Comparison of ENCODE assay signal across 1 cellular context in the genomic region with DNA sequence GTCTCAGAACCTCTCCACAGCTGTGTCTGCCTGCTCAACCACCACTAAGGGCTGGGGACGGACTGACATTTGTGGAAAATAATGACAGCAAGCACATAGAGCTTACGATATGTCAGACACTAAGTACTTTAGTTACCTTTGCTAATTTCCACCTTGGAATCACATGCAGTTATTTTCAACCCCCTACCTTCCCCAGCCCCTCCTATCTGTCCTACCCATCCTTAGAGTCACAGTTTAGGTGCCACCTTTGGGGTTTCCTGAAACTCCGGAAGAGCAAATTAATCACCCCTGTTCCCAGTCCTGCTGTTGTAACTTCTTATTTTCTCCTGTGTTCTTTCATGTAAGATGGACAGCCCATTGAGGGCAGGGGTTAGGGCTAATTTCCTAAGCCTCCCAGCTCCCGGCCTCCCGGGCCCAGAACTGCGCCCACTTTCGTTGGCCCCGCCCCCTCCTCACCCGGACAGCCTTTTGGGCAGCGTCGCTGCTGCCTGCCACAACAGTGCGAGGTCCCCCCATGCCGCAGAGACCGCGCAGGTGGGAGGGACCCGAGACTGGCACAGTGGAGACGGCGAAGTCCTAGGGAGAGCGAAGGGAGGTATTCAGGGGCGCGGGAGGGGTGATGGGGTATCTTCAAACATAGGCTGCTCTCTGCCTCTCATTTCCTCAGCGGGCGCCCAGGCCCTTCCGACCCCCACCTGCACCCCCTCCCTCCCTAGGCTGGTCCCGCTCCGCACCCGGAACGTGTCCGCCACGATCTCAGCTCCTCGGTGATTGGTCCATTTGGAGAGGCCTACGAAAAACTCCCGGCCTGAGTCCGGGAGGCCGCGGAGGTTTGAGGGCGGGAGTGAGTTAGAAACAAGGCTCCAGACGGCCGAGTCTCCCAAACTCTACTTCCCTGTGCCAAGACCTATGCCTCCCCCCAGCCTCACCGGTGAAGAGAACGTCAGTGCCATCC.
TF ChIP-seq lines count a peak whose summit lies in the region.

No MANE protein-coding gene starts in this region.

TF ChIP-seq in K562, 482 proteins besides CTCF, POLR2A, EP300 and RAD21 (continued from another document and continues in another):
- TF ChIP-seq, protein P1, sequence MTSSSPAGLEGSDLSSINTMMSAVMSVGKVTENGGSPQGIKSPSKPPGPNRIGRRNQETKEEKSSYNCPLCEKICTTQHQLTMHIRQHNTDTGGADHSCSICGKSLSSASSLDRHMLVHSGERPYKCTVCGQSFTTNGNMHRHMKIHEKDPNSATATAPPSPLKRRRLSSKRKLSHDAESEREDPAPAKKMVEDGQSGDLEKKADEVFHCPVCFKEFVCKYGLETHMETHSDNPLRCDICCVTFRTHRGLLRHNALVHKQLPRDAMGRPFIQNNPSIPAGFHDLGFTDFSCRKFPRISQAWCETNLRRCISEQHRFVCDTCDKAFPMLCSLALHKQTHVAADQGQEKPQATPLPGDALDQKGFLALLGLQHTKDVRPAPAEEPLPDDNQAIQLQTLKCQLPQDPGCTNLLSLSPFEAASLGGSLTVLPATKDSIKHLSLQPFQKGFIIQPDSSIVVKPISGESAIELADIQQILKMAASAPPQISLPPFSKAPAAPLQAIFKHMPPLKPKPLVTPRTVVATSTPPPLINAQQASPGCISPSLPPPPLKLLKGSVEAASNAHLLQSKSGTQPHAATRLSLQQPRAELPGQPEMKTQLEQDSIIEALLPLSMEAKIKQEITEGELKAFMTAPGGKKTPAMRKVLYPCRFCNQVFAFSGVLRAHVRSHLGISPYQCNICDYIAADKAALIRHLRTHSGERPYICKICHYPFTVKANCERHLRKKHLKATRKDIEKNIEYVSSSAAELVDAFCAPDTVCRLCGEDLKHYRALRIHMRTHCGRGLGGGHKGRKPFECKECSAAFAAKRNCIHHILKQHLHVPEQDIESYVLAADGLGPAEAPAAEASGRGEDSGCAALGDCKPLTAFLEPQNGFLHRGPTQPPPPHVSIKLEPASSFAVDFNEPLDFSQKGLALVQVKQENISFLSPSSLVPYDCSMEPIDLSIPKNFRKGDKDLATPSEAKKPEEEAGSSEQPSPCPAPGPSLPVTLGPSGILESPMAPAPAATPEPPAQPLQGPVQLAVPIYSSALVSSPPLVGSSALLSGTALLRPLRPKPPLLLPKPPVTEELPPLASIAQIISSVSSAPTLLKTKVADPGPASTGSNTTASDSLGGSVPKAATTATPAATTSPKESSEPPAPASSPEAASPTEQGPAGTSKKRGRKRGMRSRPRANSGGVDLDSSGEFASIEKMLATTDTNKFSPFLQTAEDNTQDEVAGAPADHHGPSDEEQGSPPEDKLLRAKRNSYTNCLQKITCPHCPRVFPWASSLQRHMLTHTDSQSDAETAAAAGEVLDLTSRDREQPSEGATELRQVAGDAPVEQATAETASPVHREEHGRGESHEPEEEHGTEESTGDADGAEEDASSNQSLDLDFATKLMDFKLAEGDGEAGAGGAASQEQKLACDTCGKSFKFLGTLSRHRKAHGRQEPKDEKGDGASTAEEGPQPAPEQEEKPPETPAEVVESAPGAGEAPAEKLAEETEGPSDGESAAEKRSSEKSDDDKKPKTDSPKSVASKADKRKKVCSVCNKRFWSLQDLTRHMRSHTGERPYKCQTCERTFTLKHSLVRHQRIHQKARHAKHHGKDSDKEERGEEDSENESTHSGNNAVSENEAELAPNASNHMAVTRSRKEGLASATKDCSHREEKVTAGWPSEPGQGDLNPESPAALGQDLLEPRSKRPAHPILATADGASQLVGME (CRISPR knock-in tag; IDR thresholded peaks at IDR 0.05) = no peak; the same call in 1 of the 2 replicates
- no peak for TF ChIP-seq TEAD4 (IDR thresholded peaks at IDR 0.05; ENCODE audit: low read length)
- TF ChIP-seq TEAD4 (CRISPR knock-in tag; IDR thresholded peaks at IDR 0.05; ENCODE audit: borderline replicate concordance) = no peak
- no peak for TF ChIP-seq ZFX (CRISPR knock-in tag; IDR thresholded peaks at IDR 0.05)
- TF ChIP-seq, protein P2, sequence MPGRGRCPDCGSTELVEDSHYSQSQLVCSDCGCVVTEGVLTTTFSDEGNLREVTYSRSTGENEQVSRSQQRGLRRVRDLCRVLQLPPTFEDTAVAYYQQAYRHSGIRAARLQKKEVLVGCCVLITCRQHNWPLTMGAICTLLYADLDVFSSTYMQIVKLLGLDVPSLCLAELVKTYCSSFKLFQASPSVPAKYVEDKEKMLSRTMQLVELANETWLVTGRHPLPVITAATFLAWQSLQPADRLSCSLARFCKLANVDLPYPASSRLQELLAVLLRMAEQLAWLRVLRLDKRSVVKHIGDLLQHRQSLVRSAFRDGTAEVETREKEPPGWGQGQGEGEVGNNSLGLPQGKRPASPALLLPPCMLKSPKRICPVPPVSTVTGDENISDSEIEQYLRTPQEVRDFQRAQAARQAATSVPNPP (IDR thresholded peaks at IDR 0.05; ENCODE audit: borderline replicate concordance, insufficient read depth, insufficient read length) = no peak
- no peak for TF ChIP-seq KLF13 (tag; IDR thresholded peaks at IDR 0.05; ENCODE audit: borderline replicate concordance, low read depth)
- no peak for TF ChIP-seq TEAD2 (tag; IDR thresholded peaks at IDR 0.05)
- TF ChIP-seq, protein P3, sequence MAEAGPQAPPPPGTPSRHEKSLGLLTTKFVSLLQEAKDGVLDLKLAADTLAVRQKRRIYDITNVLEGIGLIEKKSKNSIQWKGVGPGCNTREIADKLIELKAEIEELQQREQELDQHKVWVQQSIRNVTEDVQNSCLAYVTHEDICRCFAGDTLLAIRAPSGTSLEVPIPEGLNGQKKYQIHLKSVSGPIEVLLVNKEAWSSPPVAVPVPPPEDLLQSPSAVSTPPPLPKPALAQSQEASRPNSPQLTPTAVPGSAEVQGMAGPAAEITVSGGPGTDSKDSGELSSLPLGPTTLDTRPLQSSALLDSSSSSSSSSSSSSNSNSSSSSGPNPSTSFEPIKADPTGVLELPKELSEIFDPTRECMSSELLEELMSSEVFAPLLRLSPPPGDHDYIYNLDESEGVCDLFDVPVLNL (CRISPR knock-in tag; IDR thresholded peaks at IDR 0.05; ENCODE audit: low read depth) = no peak
- no peak for TF ChIP-seq ZNF778 (CRISPR knock-in tag; IDR thresholded peaks at IDR 0.05)
- peak; percentile 6; the same call in 1 of the 2 replicates for TF ChIP-seq SMARCE1 (IDR thresholded peaks at IDR 0.05)
- TF ChIP-seq, protein P4, sequence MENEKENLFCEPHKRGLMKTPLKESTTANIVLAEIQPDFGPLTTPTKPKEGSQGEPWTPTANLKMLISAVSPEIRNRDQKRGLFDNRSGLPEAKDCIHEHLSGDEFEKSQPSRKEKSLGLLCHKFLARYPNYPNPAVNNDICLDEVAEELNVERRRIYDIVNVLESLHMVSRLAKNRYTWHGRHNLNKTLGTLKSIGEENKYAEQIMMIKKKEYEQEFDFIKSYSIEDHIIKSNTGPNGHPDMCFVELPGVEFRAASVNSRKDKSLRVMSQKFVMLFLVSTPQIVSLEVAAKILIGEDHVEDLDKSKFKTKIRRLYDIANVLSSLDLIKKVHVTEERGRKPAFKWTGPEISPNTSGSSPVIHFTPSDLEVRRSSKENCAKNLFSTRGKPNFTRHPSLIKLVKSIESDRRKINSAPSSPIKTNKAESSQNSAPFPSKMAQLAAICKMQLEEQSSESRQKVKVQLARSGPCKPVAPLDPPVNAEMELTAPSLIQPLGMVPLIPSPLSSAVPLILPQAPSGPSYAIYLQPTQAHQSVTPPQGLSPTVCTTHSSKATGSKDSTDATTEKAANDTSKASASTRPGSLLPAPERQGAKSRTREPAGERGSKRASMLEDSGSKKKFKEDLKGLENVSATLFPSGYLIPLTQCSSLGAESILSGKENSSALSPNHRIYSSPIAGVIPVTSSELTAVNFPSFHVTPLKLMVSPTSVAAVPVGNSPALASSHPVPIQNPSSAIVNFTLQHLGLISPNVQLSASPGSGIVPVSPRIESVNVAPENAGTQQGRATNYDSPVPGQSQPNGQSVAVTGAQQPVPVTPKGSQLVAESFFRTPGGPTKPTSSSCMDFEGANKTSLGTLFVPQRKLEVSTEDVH (IDR thresholded peaks at IDR 0.05; ENCODE audit: low read depth, partially characterized antibody) = no peak
- no peak for TF ChIP-seq FOXJ2 (tag; IDR thresholded peaks at IDR 0.05)
- no peak for TF ChIP-seq EZH2 (IDR thresholded peaks at IDR 0.05; ENCODE audit: borderline replicate concordance, low read depth, low read length)
- TF ChIP-seq ZKSCAN1 (IDR thresholded peaks at IDR 0.05; ENCODE audit: low read depth, low read length) = no peak
- no peak for TF ChIP-seq ZNF717 (CRISPR knock-in tag; IDR thresholded peaks at IDR 0.05)
- TF ChIP-seq BRD9 (IDR thresholded peaks at IDR 0.05; ENCODE audit: low read depth, partially characterized antibody) = no peak
- TF ChIP-seq MCM3 (IDR thresholded peaks at IDR 0.05) = no peak
- TF ChIP-seq, protein P5, sequence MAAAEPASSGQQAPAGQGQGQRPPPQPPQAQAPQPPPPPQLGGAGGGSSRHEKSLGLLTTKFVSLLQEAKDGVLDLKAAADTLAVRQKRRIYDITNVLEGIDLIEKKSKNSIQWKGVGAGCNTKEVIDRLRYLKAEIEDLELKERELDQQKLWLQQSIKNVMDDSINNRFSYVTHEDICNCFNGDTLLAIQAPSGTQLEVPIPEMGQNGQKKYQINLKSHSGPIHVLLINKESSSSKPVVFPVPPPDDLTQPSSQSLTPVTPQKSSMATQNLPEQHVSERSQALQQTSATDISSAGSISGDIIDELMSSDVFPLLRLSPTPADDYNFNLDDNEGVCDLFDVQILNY (CRISPR knock-in tag; IDR thresholded peaks at IDR 0.05) = peak; percentile 15; the same call in 1 of the 2 replicates
- TF ChIP-seq, protein P6, sequence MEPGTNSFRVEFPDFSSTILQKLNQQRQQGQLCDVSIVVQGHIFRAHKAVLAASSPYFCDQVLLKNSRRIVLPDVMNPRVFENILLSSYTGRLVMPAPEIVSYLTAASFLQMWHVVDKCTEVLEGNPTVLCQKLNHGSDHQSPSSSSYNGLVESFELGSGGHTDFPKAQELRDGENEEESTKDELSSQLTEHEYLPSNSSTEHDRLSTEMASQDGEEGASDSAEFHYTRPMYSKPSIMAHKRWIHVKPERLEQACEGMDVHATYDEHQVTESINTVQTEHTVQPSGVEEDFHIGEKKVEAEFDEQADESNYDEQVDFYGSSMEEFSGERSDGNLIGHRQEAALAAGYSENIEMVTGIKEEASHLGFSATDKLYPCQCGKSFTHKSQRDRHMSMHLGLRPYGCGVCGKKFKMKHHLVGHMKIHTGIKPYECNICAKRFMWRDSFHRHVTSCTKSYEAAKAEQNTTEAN (CRISPR knock-in tag; IDR thresholded peaks at IDR 0.05) = no peak
- TF ChIP-seq RFX5 (IDR thresholded peaks at IDR 0.05; ENCODE audit: low read depth, low read length) = no peak
- TF ChIP-seq THRAP3 (IDR thresholded peaks at IDR 0.05; ENCODE audit: borderline replicate concordance) = no peak
- TF ChIP-seq ZBTB17 (CRISPR knock-in tag; IDR thresholded peaks at IDR 0.05) = no peak; the same call in 1 of the 2 replicates
- no peak for TF ChIP-seq TCF3 (CRISPR knock-in tag; IDR thresholded peaks at IDR 0.05)
- no peak for TF ChIP-seq GTF2E2 (tag; IDR thresholded peaks at IDR 0.05)
- no peak for TF ChIP-seq ZNF57 (CRISPR knock-in tag; IDR thresholded peaks at IDR 0.05)
- TF ChIP-seq CBFA2T3 (IDR thresholded peaks at IDR 0.05) = no peak
- no peak for TF ChIP-seq ZNF24 (IDR thresholded peaks at IDR 0.05)
- TF ChIP-seq PML (IDR thresholded peaks at IDR 0.05; ENCODE audit: low read length) = no peak; the same call in 1 of the 2 replicates
- TF ChIP-seq POLR2G (IDR thresholded peaks at IDR 0.05; ENCODE audit: low read depth, low read length) = no peak; the same call in 1 of the 2 replicates
- TF ChIP-seq TEAD1 (CRISPR knock-in tag; IDR thresholded peaks at IDR 0.05) = peak in 1 of 2 experiments; percentile 70; a peak in 2 of 4 replicates
- no peak for TF ChIP-seq RBM34 (IDR thresholded peaks at IDR 0.05; ENCODE audit: borderline replicate concordance, insufficient read depth, low read length)
- no peak for TF ChIP-seq SRSF9 (IDR thresholded peaks at IDR 0.05; ENCODE audit: borderline replicate concordance, low read depth, low read length)
- TF ChIP-seq, protein P7, sequence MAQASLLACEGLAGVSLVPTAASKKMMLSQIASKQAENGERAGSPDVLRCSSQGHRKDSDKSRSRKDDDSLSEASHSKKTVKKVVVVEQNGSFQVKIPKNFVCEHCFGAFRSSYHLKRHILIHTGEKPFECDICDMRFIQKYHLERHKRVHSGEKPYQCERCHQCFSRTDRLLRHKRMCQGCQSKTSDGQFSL (CRISPR knock-in tag; IDR thresholded peaks at IDR 0.05) = 0 out of 2 replicates have a peak, but pooled peaks have one; percentile 67
- TF ChIP-seq, protein P7 (tag; IDR thresholded peaks at IDR 0.05) = no peak
- no peak for TF ChIP-seq FOXA1 (IDR thresholded peaks at IDR 0.05; ENCODE audit: borderline replicate concordance)
- 0 out of 4 replicates have a peak, but pooled peaks of 1 of the 2 experiments have one; percentile 59 for TF ChIP-seq FOXA3 (CRISPR knock-in tag; conservative IDR thresholded peaks at IDR 0.05 in 1 of 2, IDR thresholded peaks at IDR 0.05 in 1 of 2)
- no peak for TF ChIP-seq MED1 (CRISPR knock-in tag; IDR thresholded peaks at IDR 0.05; ENCODE audit: borderline replicate concordance)
- TF ChIP-seq POLR2AphosphoS5 (IDR thresholded peaks at IDR 0.05; ENCODE audit: control insufficient read depth, insufficient read depth, low read depth, low read length) = no peak
- no peak for TF ChIP-seq HMGN3 (IDR thresholded peaks at IDR 0.05; ENCODE audit: borderline replicate concordance, extremely low read depth, insufficient read length, low read depth, low read length)
- TF ChIP-seq, protein P8, sequence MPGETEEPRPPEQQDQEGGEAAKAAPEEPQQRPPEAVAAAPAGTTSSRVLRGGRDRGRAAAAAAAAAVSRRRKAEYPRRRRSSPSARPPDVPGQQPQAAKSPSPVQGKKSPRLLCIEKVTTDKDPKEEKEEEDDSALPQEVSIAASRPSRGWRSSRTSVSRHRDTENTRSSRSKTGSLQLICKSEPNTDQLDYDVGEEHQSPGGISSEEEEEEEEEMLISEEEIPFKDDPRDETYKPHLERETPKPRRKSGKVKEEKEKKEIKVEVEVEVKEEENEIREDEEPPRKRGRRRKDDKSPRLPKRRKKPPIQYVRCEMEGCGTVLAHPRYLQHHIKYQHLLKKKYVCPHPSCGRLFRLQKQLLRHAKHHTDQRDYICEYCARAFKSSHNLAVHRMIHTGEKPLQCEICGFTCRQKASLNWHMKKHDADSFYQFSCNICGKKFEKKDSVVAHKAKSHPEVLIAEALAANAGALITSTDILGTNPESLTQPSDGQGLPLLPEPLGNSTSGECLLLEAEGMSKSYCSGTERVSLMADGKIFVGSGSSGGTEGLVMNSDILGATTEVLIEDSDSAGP (CRISPR knock-in tag; IDR thresholded peaks at IDR 0.05) = peak; percentile 78; the same call in 1 of the 2 replicates
- no peak for TF ChIP-seq EWSR1 (IDR thresholded peaks at IDR 0.05; ENCODE audit: borderline replicate concordance, low read depth, partially characterized antibody)
- peak; percentile 6; the same call in 1 of the 2 replicates for TF ChIP-seq ZNF324 (CRISPR knock-in tag; IDR thresholded peaks at IDR 0.05)
- no peak for TF ChIP-seq TFAM (CRISPR knock-in tag; conservative IDR thresholded peaks at IDR 0.05)
- no peak for TF ChIP-seq BHLHE40 (IDR thresholded peaks at IDR 0.05; ENCODE audit: low read length)
